Comparison of ENCODE assay signal across 17 cellular contexts in genomic region chr14:104371917-104372316, GRCh38.
DNase-seq lines count a peak whose midpoint lies in the region; ATAC-seq and TF ChIP-seq lines count a peak whose summit lies in the region.
"Had no signal": no experiment of that assay in that cellular context is flagged by ENCODE, and none has a peak within 500 bp of the region (broad histone marks: within the 10 kb centered on the region; RNA-seq: fewer than 3 reads in every experiment).

No MANE protein-coding gene starts in this region.

- in situ Hi-C loops in SK-MEL-5 (cut with HindIII; ENCODE audit: low pct_unique_long_range_greater_than_20kb, low sequenced_read_pairs): no loop called here

- DNase-seq in left cardiac atrium (peak; percentile 8), Right ventricle myocardium inferior (ENCODE audit: missing footprints) (no peak), SK-MEL-5 (ENCODE audit: low read depth, low spot score) (peak; percentile 8), lower lobe of right lung (peak; percentile 4), SW480 (ENCODE audit: low spot score) (no peak), SIG-M5 treated with dmso at 0.1 percent for 504 hours (lab: John Stamatoyannopoulos, UW; ENCODE audit: unreplicated experiment) (no peak), amygdala (lab: John Stamatoyannopoulos, UW) (no peak)
- DNase-seq: ACHN; CD8-positive, alpha-beta T cell; COR-L47; DMS153; DMS79 treated with DMSO at 0.1 percent for 48 hours; EL; GOT3; H9; IMR-90 had no signal

- intact Hi-C loops in left cardiac atrium (cut with DNase I) (loop anchor here in 1 of 2 donors (10.0 kb wide), 1 partner anchor 227 kb away; no protein-coding TSS in a partner anchor), Right ventricle myocardium inferior (cut with DNase I) (no loop called here), lower lobe of right lung (cut with DNase I) (no loop called here)

- no peak for TF ChIP-seq CTCF in lower lobe of right lung (IDR thresholded peaks at IDR 0.05)

- no peaks in the 10 kb centered on the region for H3K36me3 ChIP-seq in lower lobe of right lung

- peaks cover 17% of the 10 kb centered on the region for H3K27me3 ChIP-seq in lower lobe of right lung (ENCODE audit: low read depth)

- no peaks in the 10 kb centered on the region for H3K9me3 ChIP-seq in lower lobe of right lung

- ATAC-seq in left cardiac atrium: no peak
- no peak for ATAC-seq in Right ventricle myocardium inferior
- ATAC-seq in lower lobe of right lung: no peak
- ATAC-seq: CD8-positive, alpha-beta T cell had no signal

- H3K27ac ChIP-seq in lower lobe of right lung: no peak overlapping the region
- H3K27ac ChIP-seq: C4-2B had no signal

- no peak overlapping the region for H3K4me3 ChIP-seq in lower lobe of right lung

- H3K4me1 ChIP-seq in lower lobe of right lung: no peaks in the 10 kb centered on the region

Comparison
In these comparisons a context has a peak if more than half of its experiments do, and no peak if none do; other contexts are left out.
1. DNase-seq: peak in left cardiac atrium (single experiment), SK-MEL-5 (single experiment) and lower lobe of right lung (single experiment); none in Right ventricle myocardium inferior (single experiment), SW480 (single experiment), SIG-M5 treated with dmso at 0.1 percent for 504 hours (single experiment) and amygdala (0 of 56).